Comparison of ENCODE assay signal across 1 cellular context in the genomic region with DNA sequence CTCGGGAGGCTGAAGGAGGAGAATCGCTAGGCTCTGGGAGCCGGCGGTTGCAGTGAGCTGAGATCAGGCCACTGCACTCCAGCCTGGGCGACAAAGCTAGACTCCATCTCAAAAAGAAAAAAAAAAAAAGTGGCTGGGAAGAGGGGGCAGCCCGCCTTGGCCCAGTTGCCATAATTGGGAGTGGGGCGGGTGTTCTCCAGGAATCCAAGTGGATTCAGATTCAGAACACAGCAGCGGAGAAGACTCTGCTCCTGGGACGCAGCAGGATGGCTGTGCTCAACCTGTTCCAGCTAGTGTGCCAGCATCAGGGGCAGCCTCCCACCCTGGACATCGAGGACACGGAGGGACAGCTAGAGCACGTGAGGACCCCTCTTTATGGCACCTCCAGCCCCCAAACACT.
TF ChIP-seq lines count a peak whose summit lies in the region.

No MANE protein-coding gene starts in this region.

TF ChIP-seq in WTC11, 78 proteins besides CTCF, POLR2A, EP300 and RAD21:
- TF ChIP-seq ZBTB21 (CRISPR knock-in tag; IDR thresholded peaks at IDR 0.05; ENCODE audit: borderline replicate concordance): no peak
- no peak for TF ChIP-seq RELA (CRISPR knock-in tag; IDR thresholded peaks at IDR 0.05; ENCODE audit: borderline replicate concordance)
- TF ChIP-seq NR3C1 (CRISPR knock-in tag; conservative IDR thresholded peaks at IDR 0.05; ENCODE audit: low read depth): no peak
- TF ChIP-seq KAT7 (CRISPR knock-in tag; IDR thresholded peaks at IDR 0.05; ENCODE audit: borderline replicate concordance): no peak
- no peak for TF ChIP-seq ATF1 (CRISPR knock-in tag; IDR thresholded peaks at IDR 0.05)
- TF ChIP-seq ZNF219 (CRISPR knock-in tag; IDR thresholded peaks at IDR 0.05; ENCODE audit: borderline replicate concordance): no peak
- TF ChIP-seq SP1 (CRISPR knock-in tag; conservative IDR thresholded peaks at IDR 0.05): no peak
- TF ChIP-seq, protein P1, sequence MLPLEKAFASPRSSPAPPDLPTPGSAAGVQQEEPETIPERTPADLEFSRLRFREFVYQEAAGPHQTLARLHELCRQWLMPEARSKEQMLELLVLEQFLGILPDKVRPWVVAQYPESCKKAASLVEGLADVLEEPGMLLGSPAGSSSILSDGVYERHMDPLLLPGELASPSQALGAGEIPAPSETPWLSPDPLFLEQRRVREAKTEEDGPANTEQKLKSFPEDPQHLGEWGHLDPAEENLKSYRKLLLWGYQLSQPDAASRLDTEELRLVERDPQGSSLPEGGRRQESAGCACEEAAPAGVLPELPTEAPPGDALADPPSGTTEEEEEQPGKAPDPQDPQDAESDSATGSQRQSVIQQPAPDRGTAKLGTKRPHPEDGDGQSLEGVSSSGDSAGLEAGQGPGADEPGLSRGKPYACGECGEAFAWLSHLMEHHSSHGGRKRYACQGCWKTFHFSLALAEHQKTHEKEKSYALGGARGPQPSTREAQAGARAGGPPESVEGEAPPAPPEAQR (CRISPR knock-in tag; IDR thresholded peaks at IDR 0.05): no peak
- TF ChIP-seq, protein P2, sequence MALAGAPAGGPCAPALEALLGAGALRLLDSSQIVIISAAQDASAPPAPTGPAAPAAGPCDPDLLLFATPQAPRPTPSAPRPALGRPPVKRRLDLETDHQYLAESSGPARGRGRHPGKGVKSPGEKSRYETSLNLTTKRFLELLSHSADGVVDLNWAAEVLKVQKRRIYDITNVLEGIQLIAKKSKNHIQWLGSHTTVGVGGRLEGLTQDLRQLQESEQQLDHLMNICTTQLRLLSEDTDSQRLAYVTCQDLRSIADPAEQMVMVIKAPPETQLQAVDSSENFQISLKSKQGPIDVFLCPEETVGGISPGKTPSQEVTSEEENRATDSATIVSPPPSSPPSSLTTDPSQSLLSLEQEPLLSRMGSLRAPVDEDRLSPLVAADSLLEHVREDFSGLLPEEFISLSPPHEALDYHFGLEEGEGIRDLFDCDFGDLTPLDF (CRISPR knock-in tag; IDR thresholded peaks at IDR 0.05): no peak
- no peak for TF ChIP-seq ZNF263 (CRISPR knock-in tag; IDR thresholded peaks at IDR 0.05; ENCODE audit: low read depth)
- no peak for TF ChIP-seq GTF2I (CRISPR knock-in tag; conservative IDR thresholded peaks at IDR 0.05)
- no peak for TF ChIP-seq NR1H2 (CRISPR knock-in tag; IDR thresholded peaks at IDR 0.05)
- no peak for TF ChIP-seq RORB (CRISPR knock-in tag; IDR thresholded peaks at IDR 0.05)
- TF ChIP-seq, protein P3, sequence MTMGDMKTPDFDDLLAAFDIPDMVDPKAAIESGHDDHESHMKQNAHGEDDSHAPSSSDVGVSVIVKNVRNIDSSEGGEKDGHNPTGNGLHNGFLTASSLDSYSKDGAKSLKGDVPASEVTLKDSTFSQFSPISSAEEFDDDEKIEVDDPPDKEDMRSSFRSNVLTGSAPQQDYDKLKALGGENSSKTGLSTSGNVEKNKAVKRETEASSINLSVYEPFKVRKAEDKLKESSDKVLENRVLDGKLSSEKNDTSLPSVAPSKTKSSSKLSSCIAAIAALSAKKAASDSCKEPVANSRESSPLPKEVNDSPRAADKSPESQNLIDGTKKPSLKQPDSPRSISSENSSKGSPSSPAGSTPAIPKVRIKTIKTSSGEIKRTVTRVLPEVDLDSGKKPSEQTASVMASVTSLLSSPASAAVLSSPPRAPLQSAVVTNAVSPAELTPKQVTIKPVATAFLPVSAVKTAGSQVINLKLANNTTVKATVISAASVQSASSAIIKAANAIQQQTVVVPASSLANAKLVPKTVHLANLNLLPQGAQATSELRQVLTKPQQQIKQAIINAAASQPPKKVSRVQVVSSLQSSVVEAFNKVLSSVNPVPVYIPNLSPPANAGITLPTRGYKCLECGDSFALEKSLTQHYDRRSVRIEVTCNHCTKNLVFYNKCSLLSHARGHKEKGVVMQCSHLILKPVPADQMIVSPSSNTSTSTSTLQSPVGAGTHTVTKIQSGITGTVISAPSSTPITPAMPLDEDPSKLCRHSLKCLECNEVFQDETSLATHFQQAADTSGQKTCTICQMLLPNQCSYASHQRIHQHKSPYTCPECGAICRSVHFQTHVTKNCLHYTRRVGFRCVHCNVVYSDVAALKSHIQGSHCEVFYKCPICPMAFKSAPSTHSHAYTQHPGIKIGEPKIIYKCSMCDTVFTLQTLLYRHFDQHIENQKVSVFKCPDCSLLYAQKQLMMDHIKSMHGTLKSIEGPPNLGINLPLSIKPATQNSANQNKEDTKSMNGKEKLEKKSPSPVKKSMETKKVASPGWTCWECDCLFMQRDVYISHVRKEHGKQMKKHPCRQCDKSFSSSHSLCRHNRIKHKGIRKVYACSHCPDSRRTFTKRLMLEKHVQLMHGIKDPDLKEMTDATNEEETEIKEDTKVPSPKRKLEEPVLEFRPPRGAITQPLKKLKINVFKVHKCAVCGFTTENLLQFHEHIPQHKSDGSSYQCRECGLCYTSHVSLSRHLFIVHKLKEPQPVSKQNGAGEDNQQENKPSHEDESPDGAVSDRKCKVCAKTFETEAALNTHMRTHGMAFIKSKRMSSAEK (CRISPR knock-in tag; IDR thresholded peaks at IDR 0.05; ENCODE audit: borderline replicate concordance): no peak
